Comparison of ENCODE assay signal across 16 cellular contexts in genomic region chr6:106254636-106255035, GRCh38.
DNase-seq lines count a peak whose midpoint lies in the region; ATAC-seq and TF ChIP-seq lines count a peak whose summit lies in the region.
"Had no signal": no experiment of that assay in that cellular context is flagged by ENCODE, and none has a peak within 500 bp of the region (broad histone marks: within the 10 kb centered on the region; RNA-seq: fewer than 3 reads in every experiment).

No MANE protein-coding gene starts in this region.

- H4K20me1 ChIP-seq in mammary epithelial cell (ENCODE audit: insufficient read depth, low read length): no peaks in the 10 kb centered on the region

- POLR2A ChIA-PET in naive thymus-derived CD4-positive, alpha-beta T cell (lab: Charles Lee): no interaction called here

- BruUV-seq in mammary epithelial cell (replicated peaks; lab: Mats Ljungman, UMichigan): no TSS peak

- H3K79me2 ChIP-seq in mammary epithelial cell (ENCODE audit: insufficient read depth, low read length): peaks cover 55% of the 10 kb centered on the region

- H3K27ac Mint-ChIP-seq in glutamatergic neuron (ENCODE audit: unreplicated experiment): no peak overlapping the region
- peak overlapping the region in 1 of 9 donors; percentile 20 for H3K27ac Mint-ChIP-seq in naive thymus-derived CD4-positive, alpha-beta T cell
- H3K27ac Mint-ChIP-seq: activated naive CD8-positive, alpha-beta T cell treated with anti-CD3 and anti-CD28 coated beads, Interleukin-2, amount 50 U/mL, for 24 hours; IgD-negative memory B cell; T-helper 1 cell treated with Interleukin-12 subunit alpha and Interleukin-12 subunit beta and Interleukin-4 antibody, amounts not matched to agents 30 μg/mL and 1 μg/mL, for 36 hours had no signal

- peaks cover 61% of the 10 kb centered on the region for H3K4me1 ChIP-seq in mammary epithelial cell (ENCODE audit: insufficient read depth, low read length)
- no peaks in the 10 kb centered on the region for H3K4me1 ChIP-seq in naive thymus-derived CD4-positive, alpha-beta T cell (ENCODE audit: control insufficient read depth in 2 of 2, insufficient read depth in 2 of 2, low read length in 2 of 2)

- H2AFZ ChIP-seq in mammary epithelial cell (ENCODE audit: low read depth, low read length): no peak overlapping the region

- H3K27me3 ChIP-seq in mammary epithelial cell (ENCODE audit: insufficient read depth, low read length): no peaks in the 10 kb centered on the region
- H3K27me3 ChIP-seq in naive thymus-derived CD4-positive, alpha-beta T cell (ENCODE audit: control insufficient read depth in 2 of 2, insufficient read depth in 2 of 2, low read length in 2 of 2): no peaks in the 10 kb centered on the region

- no peak for ATAC-seq in naive thymus-derived CD4-positive, alpha-beta T cell
- ATAC-seq: activated naive CD8-positive, alpha-beta T cell treated with anti-CD3 and anti-CD28 coated beads, Interleukin-2, amount 50 U/mL, for 24 hours had no signal

- intact Hi-C loops in mammary epithelial cell (cut with micrococcal nuclease): no loop called here
- intact Hi-C loops in naive thymus-derived CD4-positive, alpha-beta T cell (cut with micrococcal nuclease): no loop called here

- peak; percentile 2 for DNase-seq in NCI-H2196 (lab: John Stamatoyannopoulos, UW; ENCODE audit: unreplicated experiment)
- no peak for DNase-seq in NCI-H2196 treated with DMSO at 0.1 percent for 48 hours (lab: John Stamatoyannopoulos, UW; ENCODE audit: unreplicated experiment)
- peak; percentile 56 for DNase-seq in NCI-H1105 treated with DMSO at 0.1 percent for 48 hours (lab: John Stamatoyannopoulos, UW)
- peak; percentile 71 for DNase-seq in mammary epithelial cell
- peak; percentile 79 for DNase-seq in renal cortical epithelial cell (ENCODE audit: low read depth)
- no peak for DNase-seq in glutamatergic neuron
- DNase-seq in naive thymus-derived CD4-positive, alpha-beta T cell: no peak
- no peak for DNase-seq in amygdala (lab: John Stamatoyannopoulos, UW)
- DNase-seq: activated naive CD8-positive, alpha-beta T cell treated with anti-CD3 and anti-CD28 coated beads, Interleukin-2, amount 50 U/mL, for 24 hours; activated T-cell treated with anti-CD3 and anti-CD28 coated beads, Interleukin-2, amount 50 U/mL, for 48 hours; foreskin melanocyte; NCI-H1436 treated with DMSO at 0.1 percent for 48 hours; NCI-H524 treated with DMSO at 0.1 percent for 48 hours had no signal

- dilution Hi-C loops in mammary epithelial cell (cut with HindIII; ENCODE audit: low sequenced_read_pairs): no loop called here

- CTCF ChIA-PET in mammary epithelial cell (lab: Charles Lee; ENCODE audit: low non-redundant PET): no interaction called here
- CTCF ChIA-PET in naive thymus-derived CD4-positive, alpha-beta T cell (lab: Charles Lee): no interaction called here

- in situ Hi-C loops in mammary epithelial cell (cut with MboI; ENCODE audit: low sequenced_read_pairs in 2 of 2): no loop called here

- peaks cover 2% of the 10 kb centered on the region for H3K9me3 Mint-ChIP-seq in glutamatergic neuron (ENCODE audit: unreplicated experiment)
- peaks cover 0 to 3% (median 0%) of the 10 kb centered on the region in 11 donors for H3K9me3 Mint-ChIP-seq in naive thymus-derived CD4-positive, alpha-beta T cell
- H3K9me3 Mint-ChIP-seq: activated naive CD8-positive, alpha-beta T cell treated with anti-CD3 and anti-CD28 coated beads, Interleukin-2, amount 50 U/mL, for 24 hours; IgD-negative memory B cell; T-helper 1 cell treated with Interleukin-12 subunit alpha and Interleukin-12 subunit beta and Interleukin-4 antibody, amounts not matched to agents 30 μg/mL and 1 μg/mL, for 36 hours had no signal

- H3K36me3 ChIP-seq in mammary epithelial cell (ENCODE audit: insufficient read depth, low read length): no peaks in the 10 kb centered on the region
- no peaks in the 10 kb centered on the region for H3K36me3 ChIP-seq in naive thymus-derived CD4-positive, alpha-beta T cell (ENCODE audit: control insufficient read depth in 2 of 3, insufficient read depth in 3 of 3, low read length in 3 of 3)

- H3K4me3 Mint-ChIP-seq in glutamatergic neuron (ENCODE audit: unreplicated experiment): no peak overlapping the region
- H3K4me3 Mint-ChIP-seq in naive thymus-derived CD4-positive, alpha-beta T cell: no peak overlapping the region
- H3K4me3 Mint-ChIP-seq: activated naive CD8-positive, alpha-beta T cell treated with anti-CD3 and anti-CD28 coated beads, Interleukin-2, amount 50 U/mL, for 24 hours; IgD-negative memory B cell; T-helper 1 cell treated with Interleukin-12 subunit alpha and Interleukin-12 subunit beta and Interleukin-4 antibody, amounts not matched to agents 30 μg/mL and 1 μg/mL, for 36 hours had no signal

- no peaks in the 10 kb centered on the region for H3K36me3 Mint-ChIP-seq in glutamatergic neuron (ENCODE audit: unreplicated experiment)
- peaks cover 0 to 19% (median 9%) of the 10 kb centered on the region in 5 donors for H3K36me3 Mint-ChIP-seq in naive thymus-derived CD4-positive, alpha-beta T cell

- H3K4me3 ChIP-seq in mammary epithelial cell (replicated peaks in 1 of 3; ENCODE audit: insufficient read depth in 1 of 3, low read depth in 2 of 3, low read length in 3 of 3): no peak overlapping the region
- H3K4me3 ChIP-seq in naive thymus-derived CD4-positive, alpha-beta T cell (ENCODE audit: low read length): no peak overlapping the region
- H3K4me3 ChIP-seq: skin epidermis had no signal

- H3K27me3 Mint-ChIP-seq in glutamatergic neuron (ENCODE audit: unreplicated experiment): no peaks in the 10 kb centered on the region
- no peaks in the 10 kb centered on the region for H3K27me3 Mint-ChIP-seq in naive thymus-derived CD4-positive, alpha-beta T cell
- H3K27me3 Mint-ChIP-seq: activated naive CD8-positive, alpha-beta T cell treated with anti-CD3 and anti-CD28 coated beads, Interleukin-2, amount 50 U/mL, for 24 hours; IgD-negative memory B cell had no signal

- no peaks in the 10 kb centered on the region for H3K9me3 ChIP-seq in mammary epithelial cell (replicated peaks; ENCODE audit: insufficient read depth, low read length)
- H3K9me3 ChIP-seq in naive thymus-derived CD4-positive, alpha-beta T cell (ENCODE audit: control insufficient read depth in 2 of 3, low read length in 3 of 3): no peaks in the 10 kb centered on the region

- H3K4me2 ChIP-seq in mammary epithelial cell (ENCODE audit: insufficient read depth, low read depth, low read length): no peak overlapping the region

- peaks cover 12% of the 10 kb centered on the region for H3K4me1 Mint-ChIP-seq in glutamatergic neuron (ENCODE audit: low read depth, unreplicated experiment)
- H3K4me1 Mint-ChIP-seq in naive thymus-derived CD4-positive, alpha-beta T cell: peaks cover 8 to 43% (median 22%) of the 10 kb centered on the region in 7 donors

- H3K27ac ChIP-seq in mammary epithelial cell (ENCODE audit: insufficient read depth, low read depth, low read length): no peak overlapping the region
- H3K27ac ChIP-seq in naive thymus-derived CD4-positive, alpha-beta T cell (ENCODE audit: low read depth, low read length): no peak overlapping the region
- H3K27ac ChIP-seq: skin epidermis had no signal

- no peak overlapping the region for H3K9ac ChIP-seq in mammary epithelial cell (ENCODE audit: insufficient read depth, low read length)

- no peak for TF ChIP-seq CTCF in mammary epithelial cell (conservative IDR thresholded peaks at IDR 0.05 in 1 of 2, IDR thresholded peaks at IDR 0.05 in 1 of 2; ENCODE audit: extremely low read depth in 1 of 2, insufficient read depth in 1 of 2, low read depth in 1 of 2, low read length in 2 of 2)
- no peak for TF ChIP-seq CTCF in glutamatergic neuron (IDR thresholded peaks at IDR 0.05; ENCODE audit: partially characterized antibody, unreplicated experiment)

Comparison
In these comparisons a context has a peak if more than half of its experiments do, and no peak if none do; other contexts are left out.
1. DNase-seq: peak in NCI-H2196 (single experiment), NCI-H1105 treated with DMSO at 0.1 percent for 48 hours (single experiment), mammary epithelial cell (single experiment) and renal cortical epithelial cell (single experiment); none in NCI-H2196 treated with DMSO at 0.1 percent for 48 hours (single experiment), glutamatergic neuron (single experiment), naive thymus-derived CD4-positive, alpha-beta T cell (0 of 9) and amygdala (0 of 56).